23 cellular contexts compared by ENCODE assay signal in the genomic region with DNA sequence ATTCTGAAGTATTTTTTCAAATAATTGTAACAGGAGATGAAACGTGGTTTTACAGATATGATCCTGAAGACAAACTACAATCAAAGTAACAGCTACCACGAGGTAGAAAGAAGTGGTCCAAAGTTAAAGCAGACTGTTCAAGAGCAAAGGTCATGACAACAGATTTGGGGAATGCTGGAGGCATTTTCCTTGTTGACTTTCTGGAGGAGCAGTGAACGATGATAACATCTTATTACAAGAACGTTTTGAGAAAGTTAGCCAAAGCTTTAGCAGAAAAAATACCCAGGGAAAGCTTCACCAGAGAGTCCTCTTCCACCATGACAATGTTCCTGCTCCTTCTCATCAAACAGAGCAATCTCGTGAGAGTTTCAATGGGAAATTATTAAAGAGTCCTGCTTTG.
A peak's percentile ranks its signal among the peaks of the same experiment; 100 is the strongest.
DNase-seq lines count a peak whose midpoint lies in the region; FAIRE-seq and TF ChIP-seq lines count a peak whose summit lies in the region.
"Had no signal": no experiment of that assay in that cellular context is flagged by ENCODE, and none has a peak within 500 bp of the region (broad histone marks: within the 10 kb centered on the region; RNA-seq: fewer than 3 reads in every experiment).

No MANE protein-coding gene starts in this region.

- FAIRE-seq in GM18507 (lab: Jason Lieb, UNC), result peak; percentile 51
- FAIRE-seq: HepG2, K562 had no signal

- no peaks in the 10 kb centered on the region for H3K36me3 Mint-ChIP-seq in endothelial cell (ENCODE audit: low read depth, unreplicated experiment)
- H3K36me3 Mint-ChIP-seq: CD8-positive, alpha-beta T cell had no signal

- no peaks in the 10 kb centered on the region for H3K4me1 ChIP-seq in smooth muscle cell (ENCODE audit: low read depth)
- H3K4me1 ChIP-seq: HAP-1 had no signal

- no peaks in the 10 kb centered on the region for H3K27me3 Mint-ChIP-seq in endothelial cell (ENCODE audit: unreplicated experiment)

- no peaks in the 10 kb centered on the region for H3K27me3 ChIP-seq in smooth muscle cell (ENCODE audit: low read depth)

- no peak overlapping the region for H3K27ac ChIP-seq in smooth muscle cell (ENCODE audit: low read depth)
- H3K27ac ChIP-seq: GM23248, PC-9, RWPE1 had no signal

- H3F3A ChIP-seq in smooth muscle cell (ENCODE audit: low read depth), result no peaks in the 10 kb centered on the region

- no peaks in the 10 kb centered on the region for H3K9me3 ChIP-seq in smooth muscle cell (replicated peaks; ENCODE audit: low read depth)
- H3K9me3 ChIP-seq: HAP-1, SK-N-SH had no signal

- H4K20me1 ChIP-seq in smooth muscle cell (ENCODE audit: low read depth), result no peaks in the 10 kb centered on the region

- no peaks in the 10 kb centered on the region for H3K36me3 ChIP-seq in smooth muscle cell (ENCODE audit: low read depth)
- H3K36me3 ChIP-seq: HAP-1 had no signal

- no peaks in the 10 kb centered on the region for H3K79me2 ChIP-seq in smooth muscle cell (ENCODE audit: low read depth)

- no peak overlapping the region for H3K9ac ChIP-seq in smooth muscle cell (ENCODE audit: low read depth)
- H3K9ac ChIP-seq: GM23248, SK-N-SH had no signal

- WGBS in smooth muscle cell (ENCODE audit: low lambda C conversion rate), result 58% methylated on average over 5 of the region's 5 CpGs

- DNase-seq in GM18507 (ENCODE audit: extremely low spot score, insufficient read length, low read depth), result no peak
- peak; percentile 57 for DNase-seq in RPMI7951 (ENCODE audit: low read depth)
- peak; percentile 5 for DNase-seq in fibroblast of peridontal ligament (ENCODE audit: extremely low read depth)
- DNase-seq in smooth muscle cell (lab: John Stamatoyannopoulos, UW; ENCODE audit: unreplicated experiment), result no peak
- DNase-seq in endothelial cell (ENCODE audit: low spot score), result no peak
- no peak for DNase-seq in NCI-H2196 treated with DMSO at 0.1 percent for 48 hours (lab: John Stamatoyannopoulos, UW; ENCODE audit: unreplicated experiment)
- DNase-seq in DMS153 treated with DMSO at 0.1 percent for 48 hours (lab: John Stamatoyannopoulos, UW; ENCODE audit: unreplicated experiment), result no peak
- DNase-seq: C1 segment of cervical spinal cord; CD8-positive, alpha-beta T cell; GDM1; GM23248; NCI-H1092 treated with DMSO at 0.1 percent for 48 hours; NCI-H146; NCI-H2029 treated with DMSO at 0.1 percent for 48 hours; NCI-H345; NCI-H524; PC-9; SHP77 treated with DMSO at 0.1 percent for 48 hours; SK-N-SH had no signal

- H3K4me1 Mint-ChIP-seq in endothelial cell (ENCODE audit: unreplicated experiment), result no peaks in the 10 kb centered on the region

- H3K4me3 ChIP-seq in smooth muscle cell, result no peak overlapping the region
- H3K4me3 ChIP-seq: GM23248, HAP-1, K562, PC-9 had no signal

- no peak overlapping the region for H3K27ac Mint-ChIP-seq in endothelial cell (ENCODE audit: unreplicated experiment)
- H3K27ac Mint-ChIP-seq: CD8-positive, alpha-beta T cell had no signal

- H3K9me3 Mint-ChIP-seq in endothelial cell (ENCODE audit: unreplicated experiment), result no peaks in the 10 kb centered on the region

- peak overlapping the region; percentile 41 for H2AFZ ChIP-seq in smooth muscle cell (ENCODE audit: low read depth)
- H2AFZ ChIP-seq: GM23248, PC-9 had no signal

- H3K4me3 Mint-ChIP-seq in endothelial cell (ENCODE audit: unreplicated experiment), result no peak overlapping the region
- H3K4me3 Mint-ChIP-seq: CD8-positive, alpha-beta T cell had no signal

- TF ChIP-seq CTCF in smooth muscle cell (IDR thresholded peaks at IDR 0.05; ENCODE audit: borderline replicate concordance, insufficient read depth, poor library complexity, severe bottlenecking) (no peak), endothelial cell (IDR thresholded peaks at IDR 0.05; ENCODE audit: unreplicated experiment) (no peak)

- no peak overlapping the region for H3K4me2 ChIP-seq in smooth muscle cell
- H3K4me2 ChIP-seq: PC-9, SK-N-SH had no signal

Comparison
In these comparisons a context has a peak if more than half of its experiments do, and no peak if none do; other contexts are left out.
1. DNase-seq: peak in RPMI7951 (single experiment) and fibroblast of peridontal ligament (single experiment); none in GM18507 (single experiment), smooth muscle cell (single experiment), endothelial cell (single experiment), NCI-H2196 treated with DMSO at 0.1 percent for 48 hours (single experiment) and DMS153 treated with DMSO at 0.1 percent for 48 hours (single experiment).